ENCODE assay signal across 19 cellular contexts in the genomic region with DNA sequence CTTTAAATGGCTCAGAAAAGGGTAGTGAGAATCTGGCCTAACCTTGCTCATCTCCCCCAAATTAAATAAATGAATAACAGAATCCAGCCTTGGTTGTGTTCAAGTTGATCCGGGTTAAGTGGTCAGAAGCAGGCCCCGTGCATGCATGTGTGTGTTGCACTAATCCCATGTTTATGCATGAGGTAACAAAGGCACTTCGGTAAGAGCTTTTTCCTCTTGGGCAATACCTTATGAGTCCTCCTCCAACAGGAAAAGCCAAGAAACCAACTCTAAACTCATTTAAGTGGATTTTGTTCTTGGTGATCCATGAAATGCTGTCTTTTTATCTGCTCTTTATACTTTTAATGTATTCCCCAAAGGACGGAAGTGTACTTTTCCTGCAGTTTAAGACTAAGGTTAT.
A peak's percentile ranks its signal among the peaks of the same experiment; 100 is the strongest.
DNase-seq lines count a peak whose midpoint lies in the region; ATAC-seq, FAIRE-seq and TF ChIP-seq lines count a peak whose summit lies in the region.
"Had no signal": no experiment of that assay in that cellular context is flagged by ENCODE, and none has a peak within 500 bp of the region (broad histone marks: within the 10 kb centered on the region; RNA-seq: fewer than 3 reads in every experiment).

No MANE protein-coding gene starts in this region.

- H3K27me3 ChIP-seq in K562 (ENCODE audit: control insufficient read depth in 2 of 2, insufficient read depth in 2 of 2, low read length in 2 of 2) = peaks cover 5 to 7% of the 10 kb centered on the region in 2 experiments; a peak in 3 of 5 replicates

- H3K4me3 ChIP-seq in K562 (no peak overlapping the region), retinal pigment epithelial cell (ENCODE audit: low read length) (no peak overlapping the region)

- intact Hi-C loops in K562 (cut with micrococcal nuclease) = no loop called here

- CTCF ChIA-PET in K562 (lab: Yijun Ruan, JAX; ENCODE audit: low intra/inter-chr PET ratio) = no interaction called here

- no peak for DNase-seq in K562 (ENCODE audit: extremely low read depth in 1 of 4, low spot score in 3 of 4)
- peak; percentile 36 for DNase-seq in iris pigment epithelial cell (ENCODE audit: low read depth)
- peak; percentile 61 for DNase-seq in retinal pigment epithelial cell (ENCODE audit: low read depth)
- DNase-seq in AG08396 (ENCODE audit: low spot score) = no peak
- no peak for DNase-seq in activated CD8-positive, alpha-beta memory T cell treated with anti-CD3 and anti-CD28 coated beads, Interleukin-2, amount 50 U/mL, for 48 hours
- DNase-seq in NOMO-1 treated with dmso at 0.1 percent for 144 hours (lab: John Stamatoyannopoulos, UW; ENCODE audit: unreplicated experiment) = no peak
- DNase-seq in ecto neural progenitor cell (ENCODE audit: low spot score) = no peak
- DNase-seq: ACHN; CD4-positive, alpha-beta T cell; HCEC 1CT; NCI-H1105 treated with DMSO at 0.1 percent for 48 hours; NCI-H187; NCI-H526 treated with DMSO at 0.1 percent for 48 hours; NK-92 treated with Interleukin-12 subunit alpha and Interleukin-12 subunit beta, amount 100 ng/mL, for 24 hours; OCI-M1 had no signal

- no peak for ATAC-seq in K562

- no peaks in the 10 kb centered on the region for H3K9me3 ChIP-seq in K562 (replicated peaks; ENCODE audit: control insufficient read depth, insufficient read depth, low read depth, low read length)

- no peak for TF ChIP-seq POLR2A in K562 (conservative IDR thresholded peaks at IDR 0.05)

- H3K36me3 ChIP-seq in K562 (ENCODE audit: control insufficient read depth, insufficient read depth, low read length) = no peaks in the 10 kb centered on the region

- peak; percentile 97 for FAIRE-seq in G401.6 (lab: Jason Lieb, UNC)
- FAIRE-seq in K562 (lab: Jason Lieb, UNC) = no peak
- FAIRE-seq: HTR-8/SVneo had no signal

- WGBS in K562 (ENCODE audit: insufficient coverage, low coverage, missing lambda C conversion rate) = 20% methylated on average over 4 of the region's 4 CpGs

- H3K9ac ChIP-seq in K562 (ENCODE audit: insufficient read depth in 1 of 2, low read depth in 2 of 2, low read length in 2 of 2) = no peak overlapping the region

- TF ChIP-seq RAD21 in K562 (CRISPR knock-in tag; conservative IDR thresholded peaks at IDR 0.05 in 1 of 2, IDR thresholded peaks at IDR 0.05 in 1 of 2) = no peak

- no peak overlapping the region for H2AFZ ChIP-seq in K562 (ENCODE audit: low read depth, low read length)

- H3K9me1 ChIP-seq in K562 (ENCODE audit: control insufficient read depth, insufficient read depth, low read length) = no peaks in the 10 kb centered on the region

- TF ChIP-seq EP300 in K562 (IDR thresholded peaks at IDR 0.05; ENCODE audit: low read length) = no peak

- H4K20me1 ChIP-seq in K562 (replicated peaks; ENCODE audit: control insufficient read depth, insufficient read depth, low read length) = no peaks in the 10 kb centered on the region

- H3K27ac ChIP-seq in K562 (ENCODE audit: extremely low read depth, low read depth, low read length) = no peak overlapping the region
- H3K27ac ChIP-seq: HL-60, RWPE1 had no signal

- peaks cover 4 to 25% of the 10 kb centered on the region in 2 experiments for H3K4me1 ChIP-seq in K562 (replicated peaks in 1 of 2; ENCODE audit: control insufficient read depth in 2 of 2, insufficient read depth in 2 of 2, low read length in 2 of 2)

- POLR2A ChIA-PET in K562 (lab: Yijun Ruan, JAX) = interaction anchor here (0.6 to 1.1 kb wide), 2 partner anchors 17 to 161 kb away, joined by 3 to 4 read pairs; no protein-coding TSS in a partner anchor

- in situ Hi-C loops in K562 (cut with MboI) = loop anchor here (10.0 kb wide), 1 partner anchor 656 kb away; no protein-coding TSS in a partner anchor

- no peaks in the 10 kb centered on the region for H3K79me2 ChIP-seq in K562 (ENCODE audit: control insufficient read depth, insufficient read depth, low read length)

- H3K4me2 ChIP-seq in K562 (ENCODE audit: insufficient read depth, low read length) = no peak overlapping the region

- no TSS peak for BruUV-seq in K562 (replicated peaks; lab: Mats Ljungman, UMichigan)

- no peak for TF ChIP-seq CTCF in K562 (IDR thresholded peaks at IDR 0.05 in 2 of 3, conservative IDR thresholded peaks at IDR 0.05 in 1 of 3; ENCODE audit: insufficient read depth in 2 of 3, low read depth in 1 of 3, low read length in 3 of 3)
- no peak for TF ChIP-seq CTCF in retinal pigment epithelial cell (conservative IDR thresholded peaks at IDR 0.05; ENCODE audit: low read depth, low read length)

TF ChIP-seq in K562, 482 proteins besides CTCF, POLR2A, EP300 and RAD21:
- TF ChIP-seq CEBPB (tag; IDR thresholded peaks at IDR 0.05) (peak; percentile 44; the same call in 1 of the 2 replicates), CEBPG (CRISPR knock-in tag; IDR thresholded peaks at IDR 0.05) (no peak), CEBPG (tag; conservative IDR thresholded peaks at IDR 0.05 in 1 of 2, IDR thresholded peaks at IDR 0.05 in 1 of 2) (peak; percentile 36 to 46; a peak in 2 of 4 replicates), SRSF1 (IDR thresholded peaks at IDR 0.05; ENCODE audit: low read depth, low read length) (no peak)

Comparison
In these comparisons a context has a peak if more than half of its experiments do, and no peak if none do; other contexts are left out.
1. DNase-seq: peak in iris pigment epithelial cell (single experiment) and retinal pigment epithelial cell (single experiment); none in K562 (0 of 4), AG08396 (single experiment), activated CD8-positive, alpha-beta memory T cell treated with anti-CD3 and anti-CD28 coated beads, Interleukin-2, amount 50 U/mL, for 48 hours (single experiment), NOMO-1 treated with dmso at 0.1 percent for 144 hours (single experiment) and ecto neural progenitor cell (single experiment).